ENCODE assay signal across 24 cellular contexts in the genomic region with DNA sequence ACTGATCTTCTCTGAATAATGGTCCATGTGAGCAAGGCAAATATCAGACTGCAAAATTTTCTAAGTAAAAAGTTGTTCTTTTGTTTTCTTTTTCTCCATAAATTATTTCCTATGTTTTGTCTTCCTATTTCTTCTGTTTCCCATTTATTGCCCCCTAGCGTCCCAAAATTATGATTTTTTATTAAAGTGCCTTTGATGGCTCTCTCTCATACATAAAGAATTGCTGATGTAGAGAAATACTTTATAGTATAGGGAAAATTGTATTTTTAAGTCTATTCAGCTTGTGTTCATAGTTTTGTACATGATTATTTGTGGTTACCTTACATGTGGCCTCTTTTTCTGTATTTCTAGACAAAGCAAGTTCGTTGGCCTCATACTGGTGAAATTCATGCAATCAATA.
A peak's percentile ranks its signal among the peaks of the same experiment; 100 is the strongest.
DNase-seq lines count a peak whose midpoint lies in the region; ATAC-seq and TF ChIP-seq lines count a peak whose summit lies in the region.
"Had no signal": no experiment of that assay in that cellular context is flagged by ENCODE, and none has a peak within 500 bp of the region (broad histone marks: within the 10 kb centered on the region; RNA-seq: fewer than 3 reads in every experiment).

No MANE protein-coding gene starts in this region.

- H3K27ac Mint-ChIP-seq in chondrocyte (ENCODE audit: unreplicated experiment) = no peak overlapping the region
- H3K27ac Mint-ChIP-seq: CD4-positive, CD25-positive, alpha-beta regulatory T cell; T-helper 1 cell treated with Interleukin-12 subunit alpha and Interleukin-12 subunit beta and Interleukin-4 antibody, amounts not matched to agents 30 μg/mL and 1 μg/mL, for 36 hours had no signal

- no peaks in the 10 kb centered on the region for H3K27me3 ChIP-seq in RWPE2 (ENCODE audit: insufficient read depth, poor library complexity, severe bottlenecking)

- H3K27me3 Mint-ChIP-seq in chondrocyte (ENCODE audit: low read depth) = no peaks in the 10 kb centered on the region
- H3K27me3 Mint-ChIP-seq: CD4-positive, CD25-positive, alpha-beta regulatory T cell had no signal

- peaks cover 3% of the 10 kb centered on the region for H3K9me3 Mint-ChIP-seq in chondrocyte (ENCODE audit: low read depth)

- no peak overlapping the region for H3K4me3 ChIP-seq in RWPE2 (ENCODE audit: severe bottlenecking)
- H3K4me3 ChIP-seq: SK-N-MC had no signal

- peaks cover 1% of the 10 kb centered on the region for H3K36me3 Mint-ChIP-seq in chondrocyte (ENCODE audit: low read depth)
- H3K36me3 Mint-ChIP-seq: CD4-positive, CD25-positive, alpha-beta regulatory T cell had no signal

- peak; percentile 10 for DNase-seq in ELR (ENCODE audit: low read depth)
- no peak for DNase-seq in RWPE2 (ENCODE audit: low spot score)
- no peak for DNase-seq in chondrocyte (ENCODE audit: low spot score)
- DNase-seq in NCI-H1694 treated with DMSO at 0.1 percent for 48 hours (lab: John Stamatoyannopoulos, UW) = no peak
- DNase-seq in NCI-H82 treated with DMSO at 0.1 percent for 48 hours (lab: John Stamatoyannopoulos, UW; ENCODE audit: unreplicated experiment) = no peak
- no peak for DNase-seq in NCI-H524 treated with DMSO at 0.1 percent for 48 hours (lab: John Stamatoyannopoulos, UW)
- DNase-seq: CD4-positive, CD25-positive, alpha-beta regulatory T cell; DMS153; KBM-7; MM.1S; NCI-H1048; NCI-H1417; NCI-H187; NCI-H2081 treated with DMSO at 0.1 percent for 48 hours; NCI-H2171; NCI-H226; NCI-H510A; SHP77 treated with DMSO at 0.1 percent for 48 hours had no signal

- H3K36me3 ChIP-seq in RWPE2 (ENCODE audit: low read depth) = no peaks in the 10 kb centered on the region

- H3K4me3 Mint-ChIP-seq in chondrocyte (ENCODE audit: unreplicated experiment) = no peak overlapping the region
- H3K4me3 Mint-ChIP-seq: CD4-positive, CD25-positive, alpha-beta regulatory T cell; T-helper 1 cell treated with Interleukin-12 subunit alpha and Interleukin-12 subunit beta and Interleukin-4 antibody, amounts not matched to agents 30 μg/mL and 1 μg/mL, for 36 hours had no signal

- no peak for ATAC-seq in RWPE2 (ENCODE audit: low read depth)
- ATAC-seq in GM21825 (IDR thresholded peaks at IDR 0.05; ENCODE audit: unreplicated experiment) = no peak
- ATAC-seq: Panc1 had no signal

- H3K4me1 ChIP-seq in RWPE2 (ENCODE audit: insufficient read depth, poor library complexity, severe bottlenecking) = peaks cover 2% of the 10 kb centered on the region

- H3K9me3 ChIP-seq in RWPE2 (ENCODE audit: severe bottlenecking) = no peaks in the 10 kb centered on the region

- TF ChIP-seq CTCF in LNCAP (IDR thresholded peaks at IDR 0.05) (peak; percentile 28; the same call in 1 of the 2 replicates), RWPE2 (IDR thresholded peaks at IDR 0.05; ENCODE audit: poor library complexity, severe bottlenecking) (peak; percentile 37), chondrocyte (IDR thresholded peaks at IDR 0.05) (peak; percentile 32)

- no peak overlapping the region for H3K27ac ChIP-seq in RWPE2 (ENCODE audit: poor library complexity, severe bottlenecking)
- H3K27ac ChIP-seq: RWPE1, SK-N-MC had no signal

- H3K4me1 Mint-ChIP-seq in chondrocyte (ENCODE audit: low read depth) = peaks cover 5% of the 10 kb centered on the region
- H3K4me1 Mint-ChIP-seq: CD4-positive, CD25-positive, alpha-beta regulatory T cell had no signal
